In genomic region chr19:40358773-40359172, GRCh38 we compare ENCODE assay signal across 1 cellular context.
TF ChIP-seq lines count a peak whose summit lies in the region.

No MANE protein-coding gene starts in this region.

TF ChIP-seq in GM12878, 131 proteins besides CTCF, POLR2A, EP300 and RAD21 (continued from another document and continues in another):
- TF ChIP-seq CUX1 (IDR thresholded peaks at IDR 0.05; ENCODE audit: insufficient replicate concordance, low read depth, low read length) (no peak), SP1 (IDR thresholded peaks at IDR 0.05; ENCODE audit: low read depth, low read length) (peak; percentile 48), RELA (IDR thresholded peaks at IDR 0.05; ENCODE audit: borderline replicate concordance, partially characterized antibody) (no peak), MLLT1 (IDR thresholded peaks at IDR 0.05) (peak; percentile 81), SMAD5 (IDR thresholded peaks at IDR 0.05; ENCODE audit: low read depth) (no peak), IRF3 (IDR thresholded peaks at IDR 0.05) (no peak), ZNF622 (IDR thresholded peaks at IDR 0.05) (no peak), LARP7 (IDR thresholded peaks at IDR 0.05) (no peak), NBN (IDR thresholded peaks at IDR 0.05) (peak; percentile 85), KDM1A (IDR thresholded peaks at IDR 0.05; ENCODE audit: borderline replicate concordance) (no peak), SIX5 (IDR thresholded peaks at IDR 0.05; ENCODE audit: low read depth, low read length, severe bottlenecking) (no peak), BRCA1 (IDR thresholded peaks at IDR 0.05; ENCODE audit: low read depth, low read length) (no peak), ZBTB33 (IDR thresholded peaks at IDR 0.05) (no peak), PML (IDR thresholded peaks at IDR 0.05; ENCODE audit: low read length) (no peak), IKZF1 (conservative IDR thresholded peaks at IDR 0.05) (peak; percentile 94), SRF (IDR thresholded peaks at IDR 0.05; ENCODE audit: low read depth in 2 of 2, low read length in 2 of 2) (no peak), NRF1 (conservative IDR thresholded peaks at IDR 0.05; ENCODE audit: low read depth, low read length) (no peak), GATAD2B (conservative IDR thresholded peaks at IDR 0.05; ENCODE audit: low read depth) (no peak; the same call in 1 of the 2 replicates), CREM (IDR thresholded peaks at IDR 0.05; ENCODE audit: low read depth) (peak; percentile 76), BHLHE40 (IDR thresholded peaks at IDR 0.05; ENCODE audit: borderline replicate concordance in 1 of 2, low read depth in 2 of 2, low read length in 1 of 2) (peak; percentile 25 to 71; a peak in 2 of 4 replicates), USF1 (IDR thresholded peaks at IDR 0.05; ENCODE audit: borderline replicate concordance, extremely low read length, insufficient read depth, low read depth, low read length) (no peak), PAX5 (IDR thresholded peaks at IDR 0.05; ENCODE audit: borderline replicate concordance, low read depth, low read length) (peak; percentile 99), HDAC2 (IDR thresholded peaks at IDR 0.05) (no peak), CHD4 (IDR thresholded peaks at IDR 0.05) (no peak), NFIC (IDR thresholded peaks at IDR 0.05; ENCODE audit: low read depth, low read length) (peak; percentile 84; the same call in 1 of the 2 replicates), MXI1 (IDR thresholded peaks at IDR 0.05; ENCODE audit: low read depth, low read length) (no peak), EZH2 (IDR thresholded peaks at IDR 0.05; ENCODE audit: borderline replicate concordance, control insufficient read depth, low read depth, low read length) (no peak), SMC3 (IDR thresholded peaks at IDR 0.05; ENCODE audit: borderline replicate concordance, low read length) (no peak), PRDM15 (CRISPR knock-in tag; IDR thresholded peaks at IDR 0.05) (no peak), SREBF2 (IDR thresholded peaks at IDR 0.05; ENCODE audit: low read length) (no peak), KAT2A (conservative IDR thresholded peaks at IDR 0.05; ENCODE audit: control insufficient read depth, low read depth, low read length) (no peak), JUNB (IDR thresholded peaks at IDR 0.05) (peak; percentile 56; the same call in 1 of the 2 replicates), STAT3 (IDR thresholded peaks at IDR 0.05; ENCODE audit: low read depth, low read length) (no peak), SIN3A (IDR thresholded peaks at IDR 0.05; ENCODE audit: low read depth, low read length) (no peak), EGR1 (IDR thresholded peaks at IDR 0.05; ENCODE audit: borderline replicate concordance in 1 of 2, low read depth in 2 of 2, low read length in 2 of 2) (no peak), BACH1 (IDR thresholded peaks at IDR 0.05; ENCODE audit: borderline replicate concordance) (0 out of 2 replicates have a peak, but pooled peaks have one; percentile 59), MTA2 (IDR thresholded peaks at IDR 0.05; ENCODE audit: low read depth) (peak; percentile 75; the same call in 1 of the 2 replicates), CREB1 (IDR thresholded peaks at IDR 0.05; ENCODE audit: low read depth) (peak; percentile 42; the same call in 1 of the 2 replicates), YY1 (IDR thresholded peaks at IDR 0.05; ENCODE audit: low read depth, low read length) (no peak), SUZ12 (IDR thresholded peaks at IDR 0.05; ENCODE audit: unreplicated experiment) (no peak), PAX8 (IDR thresholded peaks at IDR 0.05) (no peak), CBX3 (IDR thresholded peaks at IDR 0.05; ENCODE audit: borderline replicate concordance, low read depth) (no peak), RUNX3 (IDR thresholded peaks at IDR 0.05; ENCODE audit: low read length) (peak; percentile 98), BCL3 (IDR thresholded peaks at IDR 0.05; ENCODE audit: borderline replicate concordance, insufficient read depth, low read depth, low read length, poor library complexity, severe bottlenecking) (peak; percentile 71), E2F8 (IDR thresholded peaks at IDR 0.05; ENCODE audit: low read depth, partially characterized antibody) (no peak), ATF3 (IDR thresholded peaks at IDR 0.05; ENCODE audit: borderline replicate concordance, extremely low read depth, low read depth, low read length) (no peak), NR2F1 (conservative IDR thresholded peaks at IDR 0.05) (peak; percentile 86), FOXM1 (IDR thresholded peaks at IDR 0.05; ENCODE audit: low read depth, low read length) (peak; percentile 35; the same call in 1 of the 2 replicates), BCL11A (IDR thresholded peaks at IDR 0.05; ENCODE audit: low read depth, low read length) (peak; percentile 81; the same call in 1 of the 2 replicates)
